Comparison of ENCODE assay signal across 21 cellular contexts in the genomic region with DNA sequence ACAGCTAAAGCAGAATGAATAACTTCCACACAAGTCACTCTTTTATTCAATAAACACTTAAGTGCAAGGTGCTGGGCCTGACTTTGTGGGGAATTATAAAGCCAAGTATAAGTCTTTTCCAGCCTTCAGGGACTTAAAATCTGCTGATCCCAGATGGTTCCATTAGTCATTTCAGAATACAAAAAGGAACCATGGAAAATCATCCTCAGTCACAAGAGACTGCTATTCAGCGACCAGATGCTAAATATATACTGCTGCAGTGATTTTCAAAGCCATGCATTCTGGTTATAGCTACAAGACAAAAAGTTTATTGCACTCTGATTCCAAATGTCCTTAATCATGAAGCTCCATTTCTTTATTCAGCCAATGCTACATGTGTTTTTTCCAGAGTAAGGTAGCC. TPM values are rescaled to one million over a fixed set of nuclear protein-coding genes. Genes with fewer than 3 reads are reported as not detected.
DNase-seq lines count a peak whose midpoint lies in the region; ATAC-seq and TF ChIP-seq lines count a peak whose summit lies in the region.
"Had no signal": no experiment of that assay in that cellular context is flagged by ENCODE, and none has a peak within 500 bp of the region (broad histone marks: within the 10 kb centered on the region; RNA-seq: fewer than 3 reads in every experiment).

No MANE protein-coding gene starts in this region.

- TF ChIP-seq POLR2A in erythroblast (IDR thresholded peaks at IDR 0.05; ENCODE audit: low read length) = no peak

- DNase-seq in Ammon's horn (ENCODE audit: low spot score) = peak; percentile 24
- peak; percentile 25 for DNase-seq in DMS 273 (lab: John Stamatoyannopoulos, UW; ENCODE audit: unreplicated experiment)
- DNase-seq in dorsolateral prefrontal cortex = no peak
- peak; percentile 57 for DNase-seq in inferior parietal cortex (ENCODE audit: extremely low spot score)
- no peak for DNase-seq in erythroblast (lab: John Stamatoyannopoulos, UW)
- DNase-seq in UCSD-AML1 (lab: John Stamatoyannopoulos, UW; ENCODE audit: unreplicated experiment) = no peak
- DNase-seq: 8988T; Caco-2; CD4-positive, alpha-beta T cell; DMS79 treated with DMSO at 0.1 percent for 48 hours; GF-D8; GM23248; IMR-90 had no signal

- TF ChIP-seq CTCF in dorsolateral prefrontal cortex (IDR thresholded peaks at IDR 0.05 in 54 of 56, conservative IDR thresholded peaks at IDR 0.05 in 2 of 56; ENCODE audit: low read depth in 1 of 56, partially characterized antibody in 56 of 56) = no peak

- H3K4me3 ChIP-seq in dorsolateral prefrontal cortex = no peak overlapping the region
- H3K4me3 ChIP-seq: GM23248, HAP-1, K562 had no signal

- intact Hi-C loops in dorsolateral prefrontal cortex (cut with DNase I) = no loop called here

- peak overlapping the region in 49 of 59 donors; percentile 2 to 87 (median 66) for H3K27ac ChIP-seq in dorsolateral prefrontal cortex
- H3K27ac ChIP-seq: C4-2B, GM23248 had no signal

- H3K27me3 ChIP-seq in dorsolateral prefrontal cortex = no peaks in the 10 kb centered on the region

- ATAC-seq in GM21825 (IDR thresholded peaks at IDR 0.05; ENCODE audit: unreplicated experiment) (no peak), GM21360 (IDR thresholded peaks at IDR 0.05; ENCODE audit: unreplicated experiment) (no peak)
- ATAC-seq: K562 had no signal

RNA-seq across cellular contexts. Expression of a gene that starts 25.7 kb away (rescaled TPM):
- total RNA-seq in dorsolateral prefrontal cortex = 10 to 100 TPM in 119 of 120 experiments, 1 to 10 TPM in 1; 9.6 to 28.8 (median 19.1) TPM

RNA-seq across cellular contexts. Expression of a gene that starts 25.8 kb away (rescaled TPM):
- total RNA-seq in dorsolateral prefrontal cortex = 10 to 100 TPM; 38.1 to 72.7 (median 52.8) TPM

RNA-seq across cellular contexts. Expression of a gene that starts 55.3 kb away (rescaled TPM):
- total RNA-seq in dorsolateral prefrontal cortex = under 1 TPM in 6 of 120 experiments, not detected in 114; 0.36 to 0.88 (median 0.62) TPM
- total RNA-seq: A673; B cell; Caco-2; CD4-positive, alpha-beta T cell; GM23248; H4; IMR-90; K562 had no signal

Comparison
In these comparisons a context has a peak if more than half of its experiments do, and no peak if none do; other contexts are left out.
1. DNase-seq: peak in Ammon's horn (single experiment), DMS 273 (single experiment) and inferior parietal cortex (single experiment); none in dorsolateral prefrontal cortex (0 of 10), erythroblast (0 of 2) and UCSD-AML1 (single experiment).